Comparison of ENCODE assay signal across 12 cellular contexts in the genomic region with DNA sequence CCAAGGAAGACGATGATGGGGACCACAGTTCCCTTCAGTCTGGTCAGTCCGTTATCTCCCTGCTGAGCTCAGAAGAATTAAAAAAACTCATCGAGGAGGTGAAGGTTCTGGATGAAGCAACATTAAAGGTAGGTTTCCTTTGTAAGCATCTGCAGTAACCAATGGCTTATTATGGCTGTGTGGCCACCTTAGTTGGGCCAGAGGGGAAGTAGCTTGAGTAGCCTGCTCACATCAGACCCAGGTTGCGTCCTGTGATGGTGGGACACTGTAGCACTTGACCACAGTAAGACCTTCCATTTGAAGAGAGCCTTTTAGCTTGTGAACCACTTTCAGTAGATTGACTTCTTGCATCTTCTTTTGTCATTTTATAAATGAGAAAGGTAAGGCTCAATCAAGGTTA. TPM values are rescaled to one million over a fixed set of nuclear protein-coding genes. Genes with fewer than 3 reads are reported as not detected.
DNase-seq lines count a peak whose midpoint lies in the region; ATAC-seq and TF ChIP-seq lines count a peak whose summit lies in the region.
"Had no signal": no experiment of that assay in that cellular context is flagged by ENCODE, and none has a peak within 500 bp of the region (broad histone marks: within the 10 kb centered on the region; RNA-seq: fewer than 3 reads in every experiment).

No MANE protein-coding gene starts in this region.

- peak overlapping the region; percentile 98 for H3K4me2 ChIP-seq in BLaER1

- H3K36me3 ChIP-seq in BLaER1 (peaks cover 69% of the 10 kb centered on the region), colonic mucosa (no peaks in the 10 kb centered on the region), gastroesophageal sphincter (peaks cover 0 to 67% of the 10 kb centered on the region in 2 donors)

- H3K9me3 ChIP-seq in BLaER1, result no peaks in the 10 kb centered on the region
- no peaks in the 10 kb centered on the region for H3K9me3 ChIP-seq in colonic mucosa
- H3K9me3 ChIP-seq in gastroesophageal sphincter, result no peaks in the 10 kb centered on the region
- H3K9me3 ChIP-seq: testis had no signal

- H3K27me3 ChIP-seq in BLaER1, result no peaks in the 10 kb centered on the region
- H3K27me3 ChIP-seq in colonic mucosa, result no peaks in the 10 kb centered on the region
- no peaks in the 10 kb centered on the region for H3K27me3 ChIP-seq in gastroesophageal sphincter
- H3K27me3 ChIP-seq: testis had no signal

- H3K27ac ChIP-seq in BLaER1, result peak overlapping the region; percentile 32; the same call in 1 of the 2 replicates
- H3K27ac ChIP-seq in colonic mucosa, result peak overlapping the region; percentile 3
- H3K27ac ChIP-seq in gastroesophageal sphincter, result no peak overlapping the region
- H3K27ac ChIP-seq: epithelial cell of prostate, testis, VCaP had no signal

- TF ChIP-seq CTCF in colonic mucosa (IDR thresholded peaks at IDR 0.05), result no peak
- no peak for TF ChIP-seq CTCF in gastroesophageal sphincter (IDR thresholded peaks at IDR 0.05)

- intact Hi-C loops in colonic mucosa (cut with DNase I), result no loop called here

- no peaks in the 10 kb centered on the region for H4K20me1 ChIP-seq in BLaER1

- WGBS in gastroesophageal sphincter (ENCODE audit: low coverage in 1 of 2), 2 donors, result 84 to 97% methylated on average over 4 of the region's 4 CpGs

- ATAC-seq in GM18511 (IDR thresholded peaks at IDR 0.05; ENCODE audit: unreplicated experiment) (peak; percentile 25), HG03439 (IDR thresholded peaks at IDR 0.05; ENCODE audit: unreplicated experiment) (peak; percentile 1), gastroesophageal sphincter (no peak)

- H3K4me3 ChIP-seq in BLaER1, result no peak overlapping the region
- peak overlapping the region; percentile 12 for H3K4me3 ChIP-seq in colonic mucosa
- no peak overlapping the region for H3K4me3 ChIP-seq in gastroesophageal sphincter
- H3K4me3 ChIP-seq: testis had no signal

- H3K4me1 ChIP-seq in BLaER1, result peaks cover 86% of the 10 kb centered on the region
- H3K4me1 ChIP-seq in colonic mucosa, result no peaks in the 10 kb centered on the region
- peaks cover 0 to 10% (median 3%) of the 10 kb centered on the region in 3 donors for H3K4me1 ChIP-seq in gastroesophageal sphincter
- H3K4me1 ChIP-seq: testis had no signal

- no peak for TF ChIP-seq POLR2A in gastroesophageal sphincter (IDR thresholded peaks at IDR 0.05)

- no peak for TF ChIP-seq EP300 in gastroesophageal sphincter (IDR thresholded peaks at IDR 0.05)

- H3K9ac ChIP-seq in BLaER1, result no peak overlapping the region
- no peak overlapping the region for H3K9ac ChIP-seq in colonic mucosa (ENCODE audit: low read depth in 2 of 2, low read length in 2 of 2)

- DNase-seq in colonic mucosa (no peak), DMS53 (lab: John Stamatoyannopoulos, UW) (no peak), DMS53 treated with DMSO at 0.1 percent for 48 hours (lab: John Stamatoyannopoulos, UW; ENCODE audit: unreplicated experiment) (no peak)
- no peak for DNase-seq in stimulated activated CD4-positive, alpha-beta T cell treated with anti-CD3 and anti-CD28 coated beads, Interleukin-12 subunit alpha, Interleukin-12 subunit beta, amount 100 ng/mL, for 4 hours
- DNase-seq: NCI-H1105, testis had no signal

RNA-seq across cellular contexts. Expression of gene STARD5, which starts 22.6 kb away (rescaled TPM):
- 10 to 100 TPM; 34.7 to 38.7 TPM for total RNA-seq in colonic mucosa
- 1 to 10 TPM; 1.3 to 6.7 (median 4.1) TPM for total RNA-seq in gastroesophageal sphincter

Comparison
In these comparisons a context has a peak if more than half of its experiments do, and no peak if none do; other contexts are left out.
1. H3K27ac ChIP-seq: peak in BLaER1 (single experiment) and colonic mucosa (single experiment); none in gastroesophageal sphincter (0 of 4).
2. RNA of gene STARD5, which starts 22.6 kb away (total RNA-seq): 34.7 to 38.7 TPM in colonic mucosa; 1.3 to 6.7 TPM in gastroesophageal sphincter; every median in the first group is over 4 times any median in the second.